ENCODE assay signal across 8 cellular contexts in the genomic region with DNA sequence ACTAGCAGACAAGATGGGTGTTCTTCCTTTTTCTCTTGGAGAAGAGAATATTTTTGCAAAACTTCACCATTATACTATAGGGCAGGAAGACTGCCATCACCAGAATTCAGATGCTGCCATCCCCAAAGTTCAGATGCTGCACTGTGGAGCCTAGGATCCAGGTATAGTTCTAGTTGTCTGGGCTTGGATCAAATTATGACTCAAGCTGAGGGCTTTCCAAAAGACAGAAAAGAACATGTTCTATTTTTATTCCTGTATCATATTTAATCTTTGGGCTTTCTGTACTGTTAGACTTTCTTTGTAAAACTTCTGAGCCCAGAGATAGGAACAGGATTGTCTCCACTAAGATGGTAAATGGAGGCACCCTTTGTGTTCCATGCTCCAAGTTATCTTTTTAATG. TPM values are rescaled to one million over a fixed set of nuclear protein-coding genes. Genes with fewer than 3 reads are reported as not detected.
"Had no signal": no experiment of that assay in that cellular context is flagged by ENCODE, and none has a peak within 500 bp of the region (broad histone marks: within the 10 kb centered on the region; RNA-seq: fewer than 3 reads in every experiment).

No MANE protein-coding gene starts in this region.

- H3K27ac Mint-ChIP-seq: GM23338, H9 had no signal

- H3K4me3 ChIP-seq: GM23338, K562 had no signal

- H2AFZ ChIP-seq: GM23338 had no signal

- ATAC-seq: GM23338, K562 had no signal

- H3K9me3 Mint-ChIP-seq: GM23338, H9 had no signal

- H3K4me2 ChIP-seq: GM23338 had no signal

- DNase-seq: H9, HCEC 1CT, IMR-90 had no signal

- H3K4me3 Mint-ChIP-seq: GM23338, H9 had no signal

- FAIRE-seq: H1, H54, HTR-8/SVneo, K562 had no signal

RNA-seq across cellular contexts. Expression of gene FAM83B, which starts 22.0 kb away (rescaled TPM):
- total RNA-seq: K562 had no signal
- polyA plus RNA-seq: K562 had no signal
